ENCODE assay signal across 7 cellular contexts in the genomic region with DNA sequence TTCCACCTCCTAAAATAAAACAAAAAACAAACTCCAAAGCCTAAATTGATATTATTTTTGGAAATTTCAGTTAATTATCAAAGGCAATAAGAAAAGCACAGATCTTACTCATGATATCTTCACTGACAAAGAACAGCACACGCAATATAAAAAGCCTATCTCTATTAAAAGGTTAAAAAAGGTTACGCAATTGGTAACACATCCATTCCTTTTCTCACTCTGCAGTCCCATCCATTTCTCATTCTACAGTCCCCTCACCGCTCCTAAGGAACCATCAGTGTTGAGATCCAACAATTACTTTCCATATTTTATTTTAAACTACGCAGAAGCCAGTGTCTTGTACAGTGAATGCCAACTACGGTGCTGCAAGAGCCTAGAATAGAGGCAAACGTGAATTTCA. TPM values are rescaled to one million over a fixed set of nuclear protein-coding genes. Genes with fewer than 3 reads are reported as not detected.
A peak's percentile ranks its signal among the peaks of the same experiment; 100 is the strongest.
DNase-seq lines count a peak whose midpoint lies in the region; ATAC-seq, FAIRE-seq and TF ChIP-seq lines count a peak whose summit lies in the region.

No MANE protein-coding gene starts in this region.

- no peak for FAIRE-seq in GM12892 (lab: Jason Lieb, UNC)

- peaks cover 9 to 12% of the 10 kb centered on the region in 2 experiments for H3K4me1 Mint-ChIP-seq in H9

- DNase-seq in H9 (no peak), foreskin keratinocyte (no peak), smooth muscle cell (lab: John Stamatoyannopoulos, UW; ENCODE audit: unreplicated experiment) (no peak), NCI-H1930 (lab: John Stamatoyannopoulos, UW) (no peak), GM12892 (ENCODE audit: insufficient read length) (no peak)
- no peak for DNase-seq in activated CD4-positive, alpha-beta T cell treated with anti-CD3 and anti-CD28 coated beads for 4 hours

- no peak overlapping the region for H2AK5ac ChIP-seq in H9 (ENCODE audit: insufficient read length, low read length)

- no peak overlapping the region for H4K5ac ChIP-seq in H9 (ENCODE audit: insufficient read length, low read depth, low read length)

- H3K27me3 Mint-ChIP-seq in H9 (ENCODE audit: low read depth), result no peaks in the 10 kb centered on the region

- H3K18ac ChIP-seq in H9 (ENCODE audit: insufficient read length, low read depth, low read length), result no peak overlapping the region

- H3K4me3 ChIP-seq in smooth muscle cell, result peak overlapping the region; percentile 90

- no peak overlapping the region for H4K91ac ChIP-seq in H9 (ENCODE audit: insufficient read length, low read depth, low read length)

- no peaks in the 10 kb centered on the region for H3F3A ChIP-seq in smooth muscle cell (ENCODE audit: low read depth)

- peak overlapping the region; percentile 51 for H3K9ac ChIP-seq in H9 (ENCODE audit: extremely low read depth, insufficient read length, low read length)
- peak overlapping the region; percentile 91 for H3K9ac ChIP-seq in smooth muscle cell (ENCODE audit: low read depth)

- H2AFZ ChIP-seq in H9 (ENCODE audit: low read length), result no peak overlapping the region
- H2AFZ ChIP-seq in smooth muscle cell (ENCODE audit: low read depth), result no peak overlapping the region

- H3K79me1 ChIP-seq in H9 (ENCODE audit: insufficient read depth, low read depth, low read length, poor library complexity, severe bottlenecking), result peaks cover 6% of the 10 kb centered on the region

- H3K79me2 ChIP-seq in H9 (ENCODE audit: insufficient read depth, low read length), result peaks cover 22% of the 10 kb centered on the region; the same call in 1 of the 2 replicates
- H3K79me2 ChIP-seq in smooth muscle cell (ENCODE audit: low read depth), result peaks cover 63% of the 10 kb centered on the region

- H3K23ac ChIP-seq in H9 (ENCODE audit: insufficient read length, low read depth, low read length), result no peak overlapping the region

- H3K9me3 Mint-ChIP-seq in H9, result no peaks in the 10 kb centered on the region

- H3K27me3 ChIP-seq in H9 (ENCODE audit: insufficient read depth, low read length), result no peaks in the 10 kb centered on the region
- no peaks in the 10 kb centered on the region for H3K27me3 ChIP-seq in foreskin keratinocyte
- no peaks in the 10 kb centered on the region for H3K27me3 ChIP-seq in smooth muscle cell (ENCODE audit: low read depth)

- H3K4me2 ChIP-seq in H9 (ENCODE audit: insufficient read depth, insufficient read length, low read length), result peak overlapping the region; percentile 95
- peak overlapping the region; percentile 97 for H3K4me2 ChIP-seq in smooth muscle cell

- H3K14ac ChIP-seq in H9 (ENCODE audit: insufficient read depth, low read length), result no peak overlapping the region

- peaks cover 21% of the 10 kb centered on the region for H3K36me3 ChIP-seq in smooth muscle cell (ENCODE audit: low read depth)

- no peak overlapping the region for H3K4ac ChIP-seq in H9 (ENCODE audit: low read depth, low read length)

- H3K27ac Mint-ChIP-seq in H9, result no peak overlapping the region; a peak in 1 of 7 replicates

- H4K20me1 ChIP-seq in H9 (ENCODE audit: control insufficient read depth, insufficient read depth, insufficient read length) (no peaks in the 10 kb centered on the region), smooth muscle cell (ENCODE audit: low read depth) (peaks cover 58% of the 10 kb centered on the region)

- H2BK5ac ChIP-seq in H9 (ENCODE audit: insufficient read length, low read length), result no peak overlapping the region

- H2BK15ac ChIP-seq in H9 (ENCODE audit: low read depth, low read length), result no peak overlapping the region

- H2BK20ac ChIP-seq in H9 (ENCODE audit: low read depth, low read length, poor library complexity, severe bottlenecking), result no peak overlapping the region

- H3T11ph ChIP-seq in H9 (ENCODE audit: low read length), result no peak overlapping the region

- H3K27ac ChIP-seq in H9 (ENCODE audit: insufficient read length, low read depth, low read length) (no peak overlapping the region), VCaP (peak overlapping the region; percentile 88; the same call in 1 of the 2 replicates), foreskin keratinocyte (peak overlapping the region; percentile 88), smooth muscle cell (ENCODE audit: low read depth) (no peak overlapping the region)

- peaks cover 4% of the 10 kb centered on the region; the same call in 1 of the 2 replicates for H3K4me1 ChIP-seq in H9 (ENCODE audit: insufficient read depth, low read length)
- H3K4me1 ChIP-seq in foreskin keratinocyte, result peaks cover 15% of the 10 kb centered on the region
- peaks cover 23% of the 10 kb centered on the region for H3K4me1 ChIP-seq in smooth muscle cell (ENCODE audit: low read depth)

- no peak for ATAC-seq in foreskin keratinocyte

- H3K56ac ChIP-seq in H9 (ENCODE audit: insufficient read length, low read depth, low read length), result no peak overlapping the region

- H2BK12ac ChIP-seq in H9 (ENCODE audit: insufficient read length, low read depth, low read length), result no peak overlapping the region

- TF ChIP-seq POLR2A in GM12892 (IDR thresholded peaks at IDR 0.05; ENCODE audit: low read depth, low read length), result no peak

- TF ChIP-seq CTCF in H9 (conservative IDR thresholded peaks at IDR 0.05) (no peak), VCaP (conservative IDR thresholded peaks at IDR 0.05) (no peak), foreskin keratinocyte (conservative IDR thresholded peaks at IDR 0.05) (no peak), smooth muscle cell (IDR thresholded peaks at IDR 0.05; ENCODE audit: borderline replicate concordance, insufficient read depth, poor library complexity, severe bottlenecking) (no peak)

- no peak overlapping the region for H2BK120ac ChIP-seq in H9 (ENCODE audit: low read depth, low read length, poor library complexity, severe bottlenecking)

- no peaks in the 10 kb centered on the region for H3K9me3 ChIP-seq in H9 (ENCODE audit: control insufficient read depth, low read depth, low read length)
- no peaks in the 10 kb centered on the region for H3K9me3 ChIP-seq in smooth muscle cell (replicated peaks; ENCODE audit: low read depth)

- H3K36me3 Mint-ChIP-seq in H9 (ENCODE audit: insufficient read depth in 1 of 3, low read depth in 3 of 3), result peaks cover 9 to 29% (median 27%) of the 10 kb centered on the region in 3 experiments

- H4K8ac ChIP-seq in H9 (replicated peaks; ENCODE audit: insufficient read length, low read depth, low read length), result no peak overlapping the region

- peaks cover 4% of the 10 kb centered on the region for H3K23me2 ChIP-seq in H9 (ENCODE audit: insufficient read length, low read depth, low read length, poor library complexity, severe bottlenecking)

- peak overlapping the region; percentile 92 to 100 for H3K4me3 Mint-ChIP-seq in H9

- no CpG with 5 or more reads among the region's 6 CpGs for WGBS in H9 (ENCODE audit: extremely low coverage, insufficient read length, low lambda C conversion rate)
- 48% methylated on average over 6 of the region's 6 CpGs for WGBS in smooth muscle cell (ENCODE audit: low lambda C conversion rate)

RNA-seq across cellular contexts. Expression of a gene that starts 1.3 kb away (rescaled TPM):
- total RNA-seq in H9 (2021) (176 and 177 TPM in 2 replicates), foreskin keratinocyte (212 and 248 TPM in 2 replicates), smooth muscle cell (1,596 and 1,699 TPM in 2 replicates)
- polyA plus RNA-seq in foreskin keratinocyte (415 and 457 TPM in 2 replicates), smooth muscle cell (839 and 895 TPM in 2 replicates)
- polyA plus RNA-seq in GM12892 (2012; ENCODE audit: missing spikeins), result 362 TPM

Comparison
In these comparisons a context has a peak if more than half of its experiments do, and no peak if none do; other contexts are left out.
1. H3K27ac ChIP-seq: peak in VCaP (single experiment) and foreskin keratinocyte (single experiment); none in H9 (single experiment) and smooth muscle cell (single experiment).